In genomic region chrX:129561453-129561852, GRCh38 we compare ENCODE assay signal across 26 cellular contexts.
"Had no signal": no experiment of that assay in that cellular context is flagged by ENCODE, and none has a peak within 500 bp of the region (broad histone marks: within the 10 kb centered on the region; RNA-seq: fewer than 3 reads in every experiment).

No MANE protein-coding gene starts in this region.

- H3K27ac ChIP-seq: stomach, suprapubic skin, testis, thoracic aorta, thyroid gland, tibial artery, tibial nerve, transverse colon, upper lobe of left lung, upper lobe of right lung, uterus, vagina had no signal

- H3K27me3 ChIP-seq: stomach, suprapubic skin, testis, thyroid gland, tibial artery, tibial nerve, transverse colon, upper lobe of left lung, upper lobe of right lung, uterus, vagina had no signal

- H3K36me3 ChIP-seq: uterus had no signal

- H3K4me3 ChIP-seq: stomach, suprapubic skin, testis, thoracic aorta, thyroid gland, tibial artery, tibial nerve, transverse colon, upper lobe of left lung, upper lobe of right lung, uterus, vagina had no signal

- DNase-seq: stimulated activated CD4-positive, alpha-beta T cell treated with anti-CD3 and anti-CD28 coated beads, Interleukin-2, amount 100 ng/mL, for 48 hours; stimulated activated CD4-positive, alpha-beta T cell treated with anti-CD3 and anti-CD28 coated beads, Interleukin-4, amount 100 ng/mL, for 1 hour; stimulated activated CD4-positive, alpha-beta T cell treated with anti-CD3 and anti-CD28 coated beads, Interleukin-4, amount 100 ng/mL, for 24 hours; stimulated activated CD4-positive, alpha-beta T cell treated with anti-CD3 and anti-CD28 coated beads, Interleukin-4, amount 100 ng/mL, for 4 hours; stimulated activated CD8-positive, alpha-beta memory T cell treated with anti-CD3 and anti-CD28 coated beads, Interleukin-4, amount 100 ng/mL, for 48 hours; stimulated activated naive B cell treated with anti-CD40 and anti-IgM and Interleukin-4, amounts not matched to agents 10 μg/mL and 1 μg/mL and 100 μg/mL, for 72 hours; stimulated activated naive CD4-positive, alpha-beta T cell; stimulated activated naive CD4-positive, alpha-beta T cell treated with Interleukin-2 at 50 U/mL for 16 hours; stimulated activated naive CD8-positive, alpha-beta T cell treated with anti-CD3 and anti-CD28 coated beads, Interleukin-15, amount 100 ng/mL, for 72 hours; stimulated activated naive CD8-positive, alpha-beta T cell treated with anti-CD3 and anti-CD28 coated beads, Interleukin-15, Interleukin-2, amounts not matched to agents 100 U/mL and 50 U/mL, for 24 hours; stomach; substantia nigra; testis; thyroid gland; tibial artery; transverse colon; trophoblast cell; upper lobe of left lung; upper lobe of right lung; uterus had no signal

- H3K9me3 ChIP-seq: stomach, suprapubic skin, testis, thoracic aorta, thyroid gland, tibial artery, tibial nerve, transverse colon, upper lobe of left lung, upper lobe of right lung, uterus, vagina had no signal

- ATAC-seq: stimulated activated effector memory CD8-positive, alpha-beta T cell treated with anti-CD3 and anti-CD28 coated beads, Interleukin-12 subunit alpha, Interleukin-12 subunit beta, amount 100 ng/mL, for 72 hours; stimulated activated memory B cell treated with anti-CD40 and anti-IgM and Interleukin-4, amounts not matched to agents 10 μg/mL and 1 μg/mL and 100 μg/mL, for 72 hours; stimulated activated naive B cell treated with anti-CD40 and anti-IgM and Interleukin-4, amounts not matched to agents 10 μg/mL and 1 μg/mL and 100 μg/mL, for 72 hours; stimulated activated naive CD8-positive, alpha-beta T cell treated with anti-CD3 and anti-CD28 coated beads, Interleukin-15, amount 100 ng/mL, for 72 hours; stimulated activated naive CD8-positive, alpha-beta T cell treated with anti-CD3 and anti-CD28 coated beads, Interleukin-15, Interleukin-2, amounts not matched to agents 100 U/mL and 50 U/mL, for 24 hours; upper lobe of right lung had no signal

- H3K4me1 ChIP-seq: suprapubic skin, testis, tibial artery, transverse colon, upper lobe of left lung, upper lobe of right lung, uterus, vagina had no signal
